In the genomic region with DNA sequence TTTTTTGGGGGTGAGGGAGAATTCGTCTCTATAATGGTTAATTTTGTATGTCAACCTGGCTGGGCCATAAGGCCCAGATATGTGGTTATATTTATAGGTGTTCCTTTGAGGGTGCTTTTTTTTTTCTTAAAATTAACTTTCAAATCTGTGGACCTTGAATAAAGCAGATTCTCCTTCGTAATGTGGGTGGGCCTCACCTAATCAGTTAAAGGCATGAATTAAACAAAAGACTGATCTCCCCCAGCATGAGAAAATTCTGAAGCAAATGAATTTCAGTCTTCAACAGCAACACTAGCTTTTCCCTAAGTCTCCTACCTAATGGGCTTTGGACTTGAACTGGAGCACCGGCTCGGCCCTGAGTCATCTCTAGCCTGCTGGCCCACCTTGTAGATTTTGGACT, we compare ENCODE assay signal across 9 cellular contexts.
"Had no signal": no experiment of that assay in that cellular context is flagged by ENCODE, and none has a peak within 500 bp of the region (broad histone marks: within the 10 kb centered on the region; RNA-seq: fewer than 3 reads in every experiment).

No MANE protein-coding gene starts in this region.

- H3K4me3 Mint-ChIP-seq: HFFc6, IgD-negative memory B cell had no signal

- H3K4me1 ChIP-seq: HAP-1 had no signal

- H3K9me3 ChIP-seq: HAP-1 had no signal

- H3K27ac Mint-ChIP-seq: HFFc6, IgD-negative memory B cell had no signal

- H3K9ac ChIP-seq: GM23248 had no signal

- ATAC-seq: HepG2 had no signal

- H3K4me3 ChIP-seq: GM23248, HAP-1 had no signal

- DNase-seq: GM23248, GOT3, H7, HFFc6, KG1 had no signal

- H3K27ac ChIP-seq: GM23248, HL-60 had no signal

- H3K36me3 Mint-ChIP-seq: IgD-negative memory B cell had no signal

- H3K4me1 Mint-ChIP-seq: IgD-negative memory B cell had no signal

- H3K36me3 ChIP-seq: HAP-1 had no signal
